8 cellular contexts compared by ENCODE assay signal in the genomic region with DNA sequence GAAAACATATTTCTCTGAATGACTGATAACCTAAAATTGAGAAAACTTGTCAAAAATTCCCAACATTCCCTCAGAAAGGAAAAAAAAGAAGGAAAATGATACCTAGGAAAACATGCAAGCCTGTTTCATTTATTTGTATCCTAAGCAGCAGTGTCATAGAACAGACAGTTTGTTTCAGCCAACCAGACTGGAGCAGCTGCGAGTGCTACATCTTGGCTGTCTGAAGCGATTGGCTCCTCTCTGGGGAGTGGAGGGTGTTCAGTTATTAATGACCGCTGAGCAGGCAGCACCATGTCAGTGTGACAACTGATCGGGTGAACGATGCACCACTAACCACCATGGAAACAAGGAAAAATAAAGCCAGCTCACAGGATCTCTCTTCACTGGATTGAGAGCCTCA. TPM values are rescaled to one million over a fixed set of nuclear protein-coding genes. Genes with fewer than 3 reads are reported as not detected.
DNase-seq lines count a peak whose midpoint lies in the region; ATAC-seq and TF ChIP-seq lines count a peak whose summit lies in the region.

A gene (plus strand): TSS at position 294 of the 400 bp plus-strand sequence. CDS start 31,646 bp downstream, outside the sequence.

- DNase-seq in BJ (ENCODE audit: low read depth) = no peak
- peak; percentile 69 for DNase-seq in NCI-H2171 (lab: John Stamatoyannopoulos, UW)
- peak; percentile 82 for DNase-seq in activated naive CD4-positive, alpha-beta T cell treated with anti-CD3 and anti-CD28 coated beads, Interleukin-2, amount 10 ng/mL, durations not matched to agents 7 days and 5 days
- DNase-seq in Right ventricle myocardium superior = peak; percentile 57
- peak; percentile 78 for DNase-seq in retina
- no peak for DNase-seq in GOT3 (lab: John Stamatoyannopoulos, UW)
- DNase-seq in H4 (ENCODE audit: low spot score) = no peak

- H3K36me3 ChIP-seq in BJ (ENCODE audit: control insufficient read depth, insufficient read depth, low read length) = no peaks in the 10 kb centered on the region

- peaks cover 43% of the 10 kb centered on the region for H3K4me1 Mint-ChIP-seq in activated naive CD4-positive, alpha-beta T cell treated with anti-CD3 and anti-CD28 coated beads, Interleukin-2, amount 10 ng/mL, durations not matched to agents 7 days and 5 days

- intact Hi-C loops in Right ventricle myocardium superior (cut with DNase I) = loop anchor here (5.0 kb wide), 1 partner anchor 409 kb away; no protein-coding TSS in a partner anchor

- H3K9me3 Mint-ChIP-seq in activated naive CD4-positive, alpha-beta T cell treated with anti-CD3 and anti-CD28 coated beads, Interleukin-2, amount 10 ng/mL, durations not matched to agents 7 days and 5 days = no peaks in the 10 kb centered on the region

- CTCF ChIA-PET in BJ (lab: Yijun Ruan, JAX) = interaction anchor here (1.0 to 1.4 kb wide), 2 partner anchors 285 to 397 kb away, joined by 3 read pairs; no protein-coding TSS in a partner anchor
- CTCF ChIA-PET in activated naive CD4-positive, alpha-beta T cell treated with anti-CD3 and anti-CD28 coated beads, Interleukin-2, amount 10 ng/mL, durations not matched to agents 7 days and 5 days (lab: Charles Lee) = interaction anchor here (0.9 to 1.2 kb wide), 4 partner anchors 8 to 84 kb away, joined by 3 to 5 read pairs (median 4); no protein-coding TSS in a partner anchor

- ATAC-seq in Right ventricle myocardium superior (ENCODE audit: poor library complexity) = peak; percentile 98
- ATAC-seq in HG02610 (IDR thresholded peaks at IDR 0.05; ENCODE audit: unreplicated experiment) = no peak

- POLR2A ChIA-PET in BJ (lab: Charles Lee) = no interaction called here

- no peak for TF ChIP-seq CTCF in BJ (IDR thresholded peaks at IDR 0.05; ENCODE audit: insufficient read depth, low read depth, low read length)

- peaks cover 55% of the 10 kb centered on the region for H3K36me3 Mint-ChIP-seq in activated naive CD4-positive, alpha-beta T cell treated with anti-CD3 and anti-CD28 coated beads, Interleukin-2, amount 10 ng/mL, durations not matched to agents 7 days and 5 days

- H3K27me3 ChIP-seq in BJ (ENCODE audit: control insufficient read depth, insufficient read depth, low read length) = no peaks in the 10 kb centered on the region

- peak within 1 kb of the TSS; percentile 99 for H3K4me3 Mint-ChIP-seq in activated naive CD4-positive, alpha-beta T cell treated with anti-CD3 and anti-CD28 coated beads, Interleukin-2, amount 10 ng/mL, durations not matched to agents 7 days and 5 days

- peak within 1 kb of the TSS; percentile 95 for H3K27ac Mint-ChIP-seq in activated naive CD4-positive, alpha-beta T cell treated with anti-CD3 and anti-CD28 coated beads, Interleukin-2, amount 10 ng/mL, durations not matched to agents 7 days and 5 days

- H3K4me3 ChIP-seq in BJ (ENCODE audit: low read depth, low read length) = peak within 1 kb of the TSS; percentile 38

- H3K27me3 Mint-ChIP-seq in activated naive CD4-positive, alpha-beta T cell treated with anti-CD3 and anti-CD28 coated beads, Interleukin-2, amount 10 ng/mL, durations not matched to agents 7 days and 5 days = peaks cover 3% of the 10 kb centered on the region

RNA-seq across cellular contexts. Expression of the gene that starts here (rescaled TPM):
- polyA plus RNA-seq in BJ (2011; rRNA removed) = 7.2 and 12.7 TPM in 2 replicates
- 3.3 and 5.2 TPM in 2 replicates for polyA minus RNA-seq in BJ (2011; rRNA and poly(A)+ RNA removed)
- 14.8 TPM for total RNA-seq in Right ventricle myocardium superior
- 0.02 and 0.18 TPM in 2 replicates for total RNA-seq in H4 (2014; rRNA removed; shearing (Covaris generic))

Comparison
In these comparisons a context has a peak if more than half of its experiments do, and no peak if none do; other contexts are left out.
1. RNA of the gene that starts here (total RNA-seq): 14.8 TPM in Right ventricle myocardium superior (single experiment); 0.02 to 0.18 TPM in H4; every median in the first group is over 10 times any median in the second.
2. DNase-seq: peak in NCI-H2171 (single experiment), activated naive CD4-positive, alpha-beta T cell treated with anti-CD3 and anti-CD28 coated beads, Interleukin-2, amount 10 ng/mL, durations not matched to agents 7 days and 5 days (single experiment), Right ventricle myocardium superior (single experiment) and retina (single experiment); none in BJ (single experiment), GOT3 (single experiment) and H4 (single experiment).